In genomic region chr9:136664799-136665082, GRCh38 we compare ENCODE assay signal across 10 cellular contexts. TPM values are rescaled to one million over a fixed set of nuclear protein-coding genes. Genes with fewer than 3 reads are reported as not detected.
DNase-seq lines count a peak whose midpoint lies in the region; ATAC-seq and TF ChIP-seq lines count a peak whose summit lies in the region.
"Had no signal": no experiment of that assay in that cellular context is flagged by ENCODE, and none has a peak within 500 bp of the region (broad histone marks: within the 10 kb centered on the region; RNA-seq: fewer than 3 reads in every experiment).

No MANE protein-coding gene starts in this region.

- H3K36me3 ChIP-seq in transverse colon: no peaks in the 10 kb centered on the region

- TF ChIP-seq CTCF in transverse colon (IDR thresholded peaks at IDR 0.05): no peak

- in situ Hi-C loops in transverse colon (cut with MboI; ENCODE audit: low pct_ligation_motif_present in 1 of 4, low pct_unique_long_range_greater_than_20kb in 1 of 4, low sequenced_read_pairs in 3 of 4): no loop called here

- peak overlapping the region in 3 of 4 donors; percentile 21 to 49 (median 39) for H3K4me3 ChIP-seq in transverse colon

- no peaks in the 10 kb centered on the region for H3K9me3 ChIP-seq in transverse colon

- TF ChIP-seq EP300 in transverse colon (IDR thresholded peaks at IDR 0.05; ENCODE audit: low read depth): no peak

- no peaks in the 10 kb centered on the region for H3K9me3 Mint-ChIP-seq in activated naive CD4-positive, alpha-beta T cell treated with anti-CD3 and anti-CD28 coated beads, Interleukin-2, amount 10 ng/mL, durations not matched to agents 7 days and 5 days
- no peaks in the 10 kb centered on the region for H3K9me3 Mint-ChIP-seq in central memory CD8-positive, alpha-beta T cell
- no peaks in the 10 kb centered on the region for H3K9me3 Mint-ChIP-seq in naive B cell

- CTCF ChIA-PET in activated naive CD4-positive, alpha-beta T cell treated with anti-CD3 and anti-CD28 coated beads, Interleukin-2, amount 10 ng/mL, durations not matched to agents 7 days and 5 days (lab: Charles Lee): interaction anchor here (1.4 kb wide), 1 partner anchor 36 kb away, joined by 3 read pairs; no protein-coding TSS in a partner anchor

- H3K4me1 ChIP-seq in transverse colon: peaks cover 4 to 9% (median 6%) of the 10 kb centered on the region in 4 donors

- H3K4me1 Mint-ChIP-seq in activated naive CD4-positive, alpha-beta T cell treated with anti-CD3 and anti-CD28 coated beads, Interleukin-2, amount 10 ng/mL, durations not matched to agents 7 days and 5 days: peaks cover 7% of the 10 kb centered on the region
- H3K4me1 Mint-ChIP-seq in central memory CD8-positive, alpha-beta T cell: peaks cover 6% of the 10 kb centered on the region
- peaks cover 5 to 20% (median 9%) of the 10 kb centered on the region in 3 donors for H3K4me1 Mint-ChIP-seq in naive B cell

- peaks cover 80% of the 10 kb centered on the region for H3K27me3 Mint-ChIP-seq in activated naive CD4-positive, alpha-beta T cell treated with anti-CD3 and anti-CD28 coated beads, Interleukin-2, amount 10 ng/mL, durations not matched to agents 7 days and 5 days
- peaks cover 49% of the 10 kb centered on the region for H3K27me3 Mint-ChIP-seq in central memory CD8-positive, alpha-beta T cell
- peaks cover 0 to 66% (median 16%) of the 10 kb centered on the region in 3 donors for H3K27me3 Mint-ChIP-seq in naive B cell

- no peak for TF ChIP-seq POLR2A in transverse colon (IDR thresholded peaks at IDR 0.05)

- WGBS in transverse colon (ENCODE audit: low coverage in 1 of 2), 2 donors: 54 to 73% methylated on average over 9 to 13 of the region's 14 CpGs

- H3K27ac ChIP-seq in transverse colon: peak overlapping the region in 3 of 4 donors; percentile 18 to 53 (median 43)

- no peak for DNase-seq in activated naive CD4-positive, alpha-beta T cell treated with anti-CD3 and anti-CD28 coated beads, Interleukin-2, amount 10 ng/mL, durations not matched to agents 7 days and 5 days
- no peak for DNase-seq in activated naive CD4-positive, alpha-beta T cell treated with Interleukin-2 at 50 U/mL for 16 hours
- no peak for DNase-seq in central memory CD8-positive, alpha-beta T cell (ENCODE audit: low spot score in 2 of 2)
- DNase-seq in naive B cell (no peak), transverse colon (no peak), anterior cingulate cortex (lab: John Stamatoyannopoulos, UW) (no peak)
- DNase-seq in stimulated activated CD4-positive, alpha-beta T cell treated with anti-CD3 and anti-CD28 coated beads, Interleukin-15, amount 100 ng/mL, for 24 hours: no peak
- DNase-seq: activated effector memory CD4-positive, alpha-beta T cell treated with Interleukin-2 at 50 U/mL for 16 hours; NCI-H524 treated with DMSO at 0.1 percent for 48 hours had no signal

- intact Hi-C loops in transverse colon (cut with DNase I; ENCODE audit: low total_unique reads): no loop called here

- H3K4me3 Mint-ChIP-seq in activated naive CD4-positive, alpha-beta T cell treated with anti-CD3 and anti-CD28 coated beads, Interleukin-2, amount 10 ng/mL, durations not matched to agents 7 days and 5 days: peak overlapping the region; percentile 68
- H3K4me3 Mint-ChIP-seq in central memory CD8-positive, alpha-beta T cell: peak overlapping the region; percentile 75
- peak overlapping the region in 6 of 8 donors; percentile 42 to 82 (median 76) for H3K4me3 Mint-ChIP-seq in naive B cell

- H3K27me3 ChIP-seq in transverse colon: peaks cover 93% of the 10 kb centered on the region

- no peak for ATAC-seq in central memory CD8-positive, alpha-beta T cell (replicated peaks; ENCODE audit: extremely low read depth, poor library complexity, severe bottlenecking)
- ATAC-seq in naive B cell (ENCODE audit: low read depth in 2 of 2) (no peak), HG03442 (IDR thresholded peaks at IDR 0.05; ENCODE audit: unreplicated experiment) (no peak)

- no peaks in the 10 kb centered on the region for H3K36me3 Mint-ChIP-seq in activated naive CD4-positive, alpha-beta T cell treated with anti-CD3 and anti-CD28 coated beads, Interleukin-2, amount 10 ng/mL, durations not matched to agents 7 days and 5 days
- H3K36me3 Mint-ChIP-seq in central memory CD8-positive, alpha-beta T cell (ENCODE audit: insufficient read depth): no peaks in the 10 kb centered on the region
- H3K36me3 Mint-ChIP-seq in naive B cell: no peaks in the 10 kb centered on the region

- H3K27ac Mint-ChIP-seq in activated naive CD4-positive, alpha-beta T cell treated with anti-CD3 and anti-CD28 coated beads, Interleukin-2, amount 10 ng/mL, durations not matched to agents 7 days and 5 days: no peak overlapping the region
- H3K27ac Mint-ChIP-seq in central memory CD8-positive, alpha-beta T cell (ENCODE audit: low read depth): no peak overlapping the region
- H3K27ac Mint-ChIP-seq in naive B cell: peak overlapping the region in 1 of 6 donors; percentile 18

RNA-seq across cellular contexts. Expression of gene EGFL7, which starts 2.0 kb away (rescaled TPM):
- polyA plus RNA-seq in naive B cell (ENCODE audit: low read depth in 6 of 6): under 1 TPM in 2 of 6 donors, not detected in 4; 0.33 TPM
- 10 to 100 TPM; 12.3 to 64.7 (median 33.6) TPM for total RNA-seq in transverse colon

RNA-seq across cellular contexts. Expression of gene AGPAT2, which starts 22.5 kb away (rescaled TPM):
- polyA plus RNA-seq in naive B cell (ENCODE audit: low read depth in 6 of 6): 10 to 100 TPM; 36.1 to 59.9 (median 48.0) TPM
- 100 to 1,000 TPM; 245 to 441 (median 290) TPM for total RNA-seq in transverse colon

RNA-seq across cellular contexts. Expression of gene DIPK1B, which starts 47.6 kb away (rescaled TPM):
- polyA plus RNA-seq in naive B cell (ENCODE audit: low read depth in 6 of 6): 10 to 100 TPM in 4 of 6 donors, 1 to 10 TPM in 1, under 1 TPM in 1; 0.91 to 71.6 (median 15.1) TPM
- 10 to 100 TPM in 1 of 4 donors, 1 to 10 TPM in 3; 3.5 to 12.3 (median 3.9) TPM for total RNA-seq in transverse colon
